ENCODE assay signal across 9 cellular contexts in the genomic region with DNA sequence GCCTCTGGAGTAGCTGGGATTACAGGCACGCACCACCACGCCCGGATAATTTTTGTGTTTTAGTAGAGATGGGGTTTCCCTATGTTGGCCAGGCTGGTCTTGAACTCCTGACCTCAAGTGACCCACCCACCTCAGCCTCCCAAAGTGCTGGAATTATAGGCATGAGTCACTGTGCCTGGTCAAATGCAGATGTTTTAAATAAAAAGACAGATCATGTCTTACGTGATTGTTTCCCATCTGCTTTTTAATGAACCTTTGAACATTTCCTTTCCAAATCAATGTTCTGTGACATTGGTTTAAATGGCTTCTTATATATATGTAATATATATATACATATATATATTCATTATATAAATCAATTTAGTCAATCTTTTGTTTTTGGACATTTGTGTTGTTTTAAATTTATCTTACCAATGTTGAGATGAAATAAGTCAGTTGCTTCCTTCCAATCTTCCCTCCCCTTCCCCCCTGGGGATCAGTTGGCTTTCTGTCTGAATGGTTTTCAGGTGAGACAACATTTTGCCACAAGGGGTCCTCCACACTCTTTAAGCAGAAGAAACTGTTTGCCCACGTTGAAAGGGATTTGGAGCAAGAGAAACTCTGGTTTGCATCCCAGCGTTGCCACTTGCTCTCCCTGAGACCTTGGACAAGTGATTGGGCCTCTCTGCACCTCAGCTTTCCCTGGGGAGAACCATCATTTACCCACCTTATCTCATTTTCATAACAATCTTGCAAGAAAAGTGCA.
A peak's percentile ranks its signal among the peaks of the same experiment; 100 is the strongest.
DNase-seq lines count a peak whose midpoint lies in the region; ATAC-seq and TF ChIP-seq lines count a peak whose summit lies in the region.
"Had no signal": no experiment of that assay in that cellular context is flagged by ENCODE, and none has a peak within 500 bp of the region (broad histone marks: within the 10 kb centered on the region; RNA-seq: fewer than 3 reads in every experiment).

No MANE protein-coding gene starts in this region.

- no peak overlapping the region for H3K4me3 ChIP-seq in GM06990 (replicated peaks; ENCODE audit: low read depth, low read length)
- H3K4me3 ChIP-seq in choroid plexus epithelial cell (ENCODE audit: low read depth, low read length) = no peak overlapping the region

- no peaks in the 10 kb centered on the region for H3K36me3 ChIP-seq in GM06990 (ENCODE audit: control insufficient read depth, insufficient read depth, low read length)

- ATAC-seq in HG03025 (IDR thresholded peaks at IDR 0.05; ENCODE audit: low FRiP score, unreplicated experiment) = no peak
- no peak for ATAC-seq in HG02763 (IDR thresholded peaks at IDR 0.05; ENCODE audit: unreplicated experiment)
- no peak for ATAC-seq in HG03432 (IDR thresholded peaks at IDR 0.05; ENCODE audit: unreplicated experiment)
- ATAC-seq: activated T-cell treated with anti-CD3 and anti-CD28 coated beads, Interleukin-2, amount 50 U/mL, for 72 hours had no signal

- H3K27ac ChIP-seq in 22Rv1 = no peak overlapping the region

- no peaks in the 10 kb centered on the region; the same call in 1 of the 2 replicates for H3K27me3 ChIP-seq in GM06990 (replicated peaks; ENCODE audit: control insufficient read depth, insufficient read depth, low read length)

- DNase-seq in GM06990 (ENCODE audit: extremely low read depth, insufficient read length) (no peak), NCI-H345 (lab: John Stamatoyannopoulos, UW) (peak; percentile 69), choroid plexus epithelial cell (ENCODE audit: low read depth) (peak; percentile 14)
- no peak for DNase-seq in effector CD4-positive, alpha-beta T cell
- DNase-seq: activated T-cell treated with anti-CD3 and anti-CD28 coated beads, Interleukin-2, amount 50 U/mL, for 72 hours had no signal

- TF ChIP-seq CTCF in 22Rv1 (IDR thresholded peaks at IDR 0.05) (peak; percentile 29), GM06990 (IDR thresholded peaks at IDR 0.05; ENCODE audit: insufficient read depth, low read length, poor library complexity, severe bottlenecking) (peak; percentile 25), choroid plexus epithelial cell (conservative IDR thresholded peaks at IDR 0.05; ENCODE audit: low read depth, low read length) (peak; percentile 30)

Comparison
In these comparisons a context has a peak if more than half of its experiments do, and no peak if none do; other contexts are left out.
1. DNase-seq: peak in NCI-H345 (single experiment) and choroid plexus epithelial cell (single experiment); none in GM06990 (single experiment) and effector CD4-positive, alpha-beta T cell (single experiment).
2. Peak in every context shown above with its lines, with median percentiles within 50 percentile points of each other: CTCF ChIP-seq.